In the genomic region with DNA sequence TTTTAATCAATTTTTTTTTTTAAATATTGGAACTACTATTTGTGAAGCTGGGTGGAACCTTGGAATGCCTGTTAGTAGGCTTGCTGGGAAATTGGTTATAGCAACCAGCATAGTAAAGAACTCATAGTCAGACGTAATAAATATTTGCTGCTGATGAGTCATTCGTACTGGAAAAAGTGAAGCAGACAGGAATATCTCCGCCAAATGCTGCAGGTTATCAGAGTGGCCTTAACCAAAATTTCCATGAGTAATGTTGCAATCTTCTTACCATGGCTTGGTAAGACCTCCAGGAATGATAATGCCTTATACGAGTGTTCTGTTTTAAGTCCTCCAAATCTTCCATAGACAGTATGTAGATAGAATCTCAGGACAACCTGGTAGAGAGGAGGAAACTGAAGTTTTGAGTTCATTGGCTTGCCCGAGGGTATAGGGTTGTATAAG, we compare ENCODE assay signal across 2 cellular contexts.
A peak's percentile ranks its signal among the peaks of the same experiment; 100 is the strongest.
TF ChIP-seq lines count a peak whose summit lies in the region.

No MANE protein-coding gene starts in this region.

TF ChIP-seq in K562, 482 proteins besides CTCF, POLR2A, EP300 and RAD21 (continued from another document):
- TF ChIP-seq, protein P1, sequence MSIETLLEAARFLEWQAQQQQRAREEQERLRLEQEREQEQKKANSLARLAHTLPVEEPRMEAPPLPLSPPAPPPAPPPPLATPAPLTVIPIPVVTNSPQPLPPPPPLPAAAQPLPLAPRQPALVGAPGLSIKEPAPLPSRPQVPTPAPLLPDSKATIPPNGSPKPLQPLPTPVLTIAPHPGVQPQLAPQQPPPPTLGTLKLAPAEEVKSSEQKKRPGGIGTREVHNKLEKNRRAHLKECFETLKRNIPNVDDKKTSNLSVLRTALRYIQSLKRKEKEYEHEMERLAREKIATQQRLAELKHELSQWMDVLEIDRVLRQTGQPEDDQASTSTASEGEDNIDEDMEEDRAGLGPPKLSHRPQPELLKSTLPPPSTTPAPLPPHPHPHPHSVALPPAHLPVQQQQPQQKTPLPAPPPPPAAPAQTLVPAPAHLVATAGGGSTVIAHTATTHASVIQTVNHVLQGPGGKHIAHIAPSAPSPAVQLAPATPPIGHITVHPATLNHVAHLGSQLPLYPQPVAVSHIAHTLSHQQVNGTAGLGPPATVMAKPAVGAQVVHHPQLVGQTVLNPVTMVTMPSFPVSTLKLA (conservative IDR thresholded peaks at IDR 0.05) = 0 out of 4 replicates have a peak, but pooled peaks of 1 of the 2 experiments have one; percentile 24
- TF ChIP-seq MCM5 (IDR thresholded peaks at IDR 0.05; ENCODE audit: low read depth) = no peak
- peak; percentile 66; the same call in 1 of the 2 replicates for TF ChIP-seq JUNB (CRISPR knock-in tag; conservative IDR thresholded peaks at IDR 0.05)
- TF ChIP-seq ATF1 (CRISPR knock-in tag; IDR thresholded peaks at IDR 0.05) = no peak
- TF ChIP-seq ATF1 (tag; IDR thresholded peaks at IDR 0.05) = peak; percentile 50
- TF ChIP-seq FOSL1 (tag; conservative IDR thresholded peaks at IDR 0.05) = peak; percentile 98
- TF ChIP-seq NCOA1 (IDR thresholded peaks at IDR 0.05; ENCODE audit: low read depth) = peak; percentile 79; the same call in 1 of the 2 replicates
- TF ChIP-seq NONO (IDR thresholded peaks at IDR 0.05; ENCODE audit: low read depth in 2 of 2, low read length in 1 of 2) = 0 out of 4 replicates have a peak, but pooled peaks of 1 of the 2 experiments have one; percentile 20
- peak in 1 of 2 experiments; percentile 68; a peak in 1 of 4 replicates for TF ChIP-seq RCOR1 (IDR thresholded peaks at IDR 0.05; ENCODE audit: borderline replicate concordance in 1 of 2, low read depth in 2 of 2, low read length in 2 of 2)
- TF ChIP-seq NFE2 (IDR thresholded peaks at IDR 0.05; ENCODE audit: low read depth) = peak; percentile 48
- no peak for TF ChIP-seq NCOA6 (IDR thresholded peaks at IDR 0.05)
- TF ChIP-seq L3MBTL2 (IDR thresholded peaks at IDR 0.05) = 0 out of 2 replicates have a peak, but pooled peaks have one; percentile 23
- TF ChIP-seq SMAD4 (CRISPR knock-in tag; conservative IDR thresholded peaks at IDR 0.05) = peak; percentile 74
- TF ChIP-seq DIDO1 (tag; IDR thresholded peaks at IDR 0.05; ENCODE audit: low read depth) = no peak
- 0 out of 2 replicates have a peak, but pooled peaks have one; percentile 41 for TF ChIP-seq TAL1 (IDR thresholded peaks at IDR 0.05)
- peak in 1 of 2 experiments; percentile 65; a peak in 3 of 4 replicates for TF ChIP-seq TRIM24 (IDR thresholded peaks at IDR 0.05)
- TF ChIP-seq, protein P2, sequence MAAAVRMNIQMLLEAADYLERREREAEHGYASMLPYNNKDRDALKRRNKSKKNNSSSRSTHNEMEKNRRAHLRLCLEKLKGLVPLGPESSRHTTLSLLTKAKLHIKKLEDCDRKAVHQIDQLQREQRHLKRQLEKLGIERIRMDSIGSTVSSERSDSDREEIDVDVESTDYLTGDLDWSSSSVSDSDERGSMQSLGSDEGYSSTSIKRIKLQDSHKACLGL (CRISPR knock-in tag; IDR thresholded peaks at IDR 0.05; ENCODE audit: borderline replicate concordance, poor library complexity, severe bottlenecking) = no peak
- peak; percentile 90 for TF ChIP-seq SMARCE1 (IDR thresholded peaks at IDR 0.05)
- TF ChIP-seq TEAD4 (IDR thresholded peaks at IDR 0.05; ENCODE audit: low read length) = peak; percentile 73
- no peak for TF ChIP-seq TEAD4 (CRISPR knock-in tag; IDR thresholded peaks at IDR 0.05; ENCODE audit: borderline replicate concordance)
- TF ChIP-seq, protein P3, sequence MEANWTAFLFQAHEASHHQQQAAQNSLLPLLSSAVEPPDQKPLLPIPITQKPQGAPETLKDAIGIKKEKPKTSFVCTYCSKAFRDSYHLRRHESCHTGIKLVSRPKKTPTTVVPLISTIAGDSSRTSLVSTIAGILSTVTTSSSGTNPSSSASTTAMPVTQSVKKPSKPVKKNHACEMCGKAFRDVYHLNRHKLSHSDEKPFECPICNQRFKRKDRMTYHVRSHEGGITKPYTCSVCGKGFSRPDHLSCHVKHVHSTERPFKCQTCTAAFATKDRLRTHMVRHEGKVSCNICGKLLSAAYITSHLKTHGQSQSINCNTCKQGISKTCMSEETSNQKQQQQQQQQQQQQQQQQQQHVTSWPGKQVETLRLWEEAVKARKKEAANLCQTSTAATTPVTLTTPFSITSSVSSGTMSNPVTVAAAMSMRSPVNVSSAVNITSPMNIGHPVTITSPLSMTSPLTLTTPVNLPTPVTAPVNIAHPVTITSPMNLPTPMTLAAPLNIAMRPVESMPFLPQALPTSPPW (CRISPR knock-in tag; IDR thresholded peaks at IDR 0.05) = no peak
- peak; percentile 51; the same call in 1 of the 2 replicates for TF ChIP-seq FOXJ2 (tag; IDR thresholded peaks at IDR 0.05)
- no peak for TF ChIP-seq ZNF785 (CRISPR knock-in tag; IDR thresholded peaks at IDR 0.05)
- no peak for TF ChIP-seq ZNF436 (CRISPR knock-in tag; IDR thresholded peaks at IDR 0.05)
- peak; percentile 30 for TF ChIP-seq BRD9 (IDR thresholded peaks at IDR 0.05; ENCODE audit: low read depth, partially characterized antibody)

TF ChIP-seq in HepG2, 621 proteins besides CTCF, POLR2A, EP300 and RAD21 (continued from another document and continues in another):
- TF ChIP-seq, protein P4, sequence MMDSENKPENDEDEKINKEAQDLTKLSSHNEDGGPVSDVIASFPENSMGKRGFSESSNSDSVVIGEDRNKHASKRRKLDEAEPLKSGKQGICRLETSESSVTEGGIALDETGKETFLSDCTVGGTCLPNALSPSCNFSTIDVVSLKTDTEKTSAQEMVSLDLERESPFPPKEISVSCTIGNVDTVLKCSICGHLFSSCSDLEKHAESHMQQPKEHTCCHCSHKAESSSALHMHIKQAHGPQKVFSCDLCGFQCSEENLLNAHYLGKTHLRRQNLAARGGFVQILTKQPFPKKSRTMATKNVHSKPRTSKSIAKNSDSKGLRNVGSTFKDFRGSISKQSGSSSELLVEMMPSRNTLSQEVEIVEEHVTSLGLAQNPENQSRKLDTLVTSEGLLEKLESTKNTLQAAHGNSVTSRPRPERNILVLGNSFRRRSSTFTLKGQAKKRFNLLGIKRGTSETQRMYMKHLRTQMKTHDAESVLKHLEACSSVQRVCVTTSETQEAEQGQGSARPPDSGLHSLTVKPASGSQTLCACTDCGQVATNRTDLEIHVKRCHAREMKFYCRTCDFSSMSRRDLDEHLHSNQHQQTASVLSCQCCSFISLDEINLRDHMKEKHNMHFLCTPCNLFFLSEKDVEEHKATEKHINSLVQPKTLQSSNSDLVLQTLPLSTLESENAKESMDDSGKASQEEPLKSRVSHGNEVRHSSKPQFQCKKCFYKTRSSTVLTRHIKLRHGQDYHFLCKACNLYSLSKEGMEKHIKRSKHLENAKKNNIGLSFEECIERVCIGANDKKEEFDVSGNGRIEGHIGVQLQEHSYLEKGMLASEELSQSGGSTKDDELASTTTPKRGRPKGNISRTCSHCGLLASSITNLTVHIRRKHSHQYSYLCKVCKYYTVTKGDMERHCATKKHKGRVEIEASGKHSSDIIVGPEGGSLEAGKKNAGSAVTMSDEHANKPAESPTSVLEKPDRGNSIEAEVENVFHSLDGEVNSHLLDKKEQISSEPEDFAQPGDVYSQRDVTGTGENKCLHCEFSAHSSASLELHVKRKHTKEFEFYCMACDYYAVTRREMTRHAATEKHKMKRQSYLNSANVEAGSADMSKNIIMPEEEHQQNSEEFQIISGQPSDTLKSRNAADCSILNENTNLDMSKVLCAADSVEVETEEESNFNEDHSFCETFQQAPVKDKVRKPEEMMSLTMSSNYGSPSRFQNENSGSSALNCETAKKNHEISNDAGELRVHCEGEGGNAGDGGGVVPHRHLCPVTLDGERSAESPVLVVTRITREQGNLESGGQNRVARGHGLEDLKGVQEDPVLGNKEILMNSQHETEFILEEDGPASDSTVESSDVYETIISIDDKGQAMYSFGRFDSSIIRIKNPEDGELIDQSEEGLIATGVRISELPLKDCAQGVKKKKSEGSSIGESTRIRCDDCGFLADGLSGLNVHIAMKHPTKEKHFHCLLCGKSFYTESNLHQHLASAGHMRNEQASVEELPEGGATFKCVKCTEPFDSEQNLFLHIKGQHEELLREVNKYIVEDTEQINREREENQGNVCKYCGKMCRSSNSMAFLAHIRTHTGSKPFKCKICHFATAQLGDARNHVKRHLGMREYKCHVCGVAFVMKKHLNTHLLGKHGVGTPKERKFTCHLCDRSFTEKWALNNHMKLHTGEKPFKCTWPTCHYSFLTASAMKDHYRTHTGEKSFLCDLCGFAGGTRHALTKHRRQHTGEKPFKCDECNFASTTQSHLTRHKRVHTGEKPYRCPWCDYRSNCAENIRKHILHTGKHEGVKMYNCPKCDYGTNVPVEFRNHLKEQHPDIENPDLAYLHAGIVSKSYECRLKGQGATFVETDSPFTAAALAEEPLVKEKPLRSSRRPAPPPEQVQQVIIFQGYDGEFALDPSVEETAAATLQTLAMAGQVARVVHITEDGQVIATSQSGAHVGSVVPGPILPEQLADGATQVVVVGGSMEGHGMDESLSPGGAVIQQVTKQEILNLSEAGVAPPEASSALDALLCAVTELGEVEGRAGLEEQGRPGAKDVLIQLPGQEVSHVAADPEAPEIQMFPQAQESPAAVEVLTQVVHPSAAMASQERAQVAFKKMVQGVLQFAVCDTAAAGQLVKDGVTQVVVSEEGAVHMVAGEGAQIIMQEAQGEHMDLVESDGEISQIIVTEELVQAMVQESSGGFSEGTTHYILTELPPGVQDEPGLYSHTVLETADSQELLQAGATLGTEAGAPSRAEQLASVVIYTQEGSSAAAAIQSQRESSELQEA (CRISPR knock-in tag; IDR thresholded peaks at IDR 0.05; ENCODE audit: not compliant biosample characterization) = no peak
- TF ChIP-seq TARDBP (CRISPR knock-in tag; IDR thresholded peaks at IDR 0.05) (no peak), ZNF776 (CRISPR knock-in tag; IDR thresholded peaks at IDR 0.05) (no peak), ZNF430 (CRISPR knock-in tag; IDR thresholded peaks at IDR 0.05) (no peak), CEBPB (IDR thresholded peaks at IDR 0.05; ENCODE audit: borderline replicate concordance, low read depth, low read length) (peak; percentile 82), GFI1 (CRISPR knock-in tag; IDR thresholded peaks at IDR 0.05; ENCODE audit: borderline replicate concordance) (no peak), CC2D1A (CRISPR knock-in tag; IDR thresholded peaks at IDR 0.05) (no peak), ZNF24 (IDR thresholded peaks at IDR 0.05) (no peak), NR2F1 (CRISPR knock-in tag; IDR thresholded peaks at IDR 0.05) (0 out of 4 replicates have a peak, but pooled peaks of 1 of the 2 experiments have one; percentile 24), ERF (CRISPR knock-in tag; IDR thresholded peaks at IDR 0.05) (no peak), TBP (CRISPR knock-in tag; IDR thresholded peaks at IDR 0.05) (no peak), ZNF549 (CRISPR knock-in tag; IDR thresholded peaks at IDR 0.05) (no peak), RARA (CRISPR knock-in tag; IDR thresholded peaks at IDR 0.05) (peak; percentile 43; the same call in 1 of the 2 replicates), HMG20A (CRISPR knock-in tag; IDR thresholded peaks at IDR 0.05; ENCODE audit: borderline replicate concordance) (peak; percentile 15; the same call in 1 of the 2 replicates), PCBP2 (optimal IDR thresholded peaks at IDR 0.05; ENCODE audit: low read depth, low read length, poor library complexity, severe bottlenecking) (no peak), YY1 (IDR thresholded peaks at IDR 0.05; ENCODE audit: insufficient read depth, insufficient replicate concordance, low read depth, low read length) (no peak), BCL6 (CRISPR knock-in tag; IDR thresholded peaks at IDR 0.05) (peak; percentile 72), ZNF143 (CRISPR knock-in tag; IDR thresholded peaks at IDR 0.05) (no peak), KLF12 (CRISPR knock-in tag; IDR thresholded peaks at IDR 0.05; ENCODE audit: borderline replicate concordance) (no peak), SAP130 (CRISPR knock-in tag; IDR thresholded peaks at IDR 0.05; ENCODE audit: low read depth) (peak; percentile 42; the same call in 1 of the 2 replicates)
- TF ChIP-seq, protein P5, sequence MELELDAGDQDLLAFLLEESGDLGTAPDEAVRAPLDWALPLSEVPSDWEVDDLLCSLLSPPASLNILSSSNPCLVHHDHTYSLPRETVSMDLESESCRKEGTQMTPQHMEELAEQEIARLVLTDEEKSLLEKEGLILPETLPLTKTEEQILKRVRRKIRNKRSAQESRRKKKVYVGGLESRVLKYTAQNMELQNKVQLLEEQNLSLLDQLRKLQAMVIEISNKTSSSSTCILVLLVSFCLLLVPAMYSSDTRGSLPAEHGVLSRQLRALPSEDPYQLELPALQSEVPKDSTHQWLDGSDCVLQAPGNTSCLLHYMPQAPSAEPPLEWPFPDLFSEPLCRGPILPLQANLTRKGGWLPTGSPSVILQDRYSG (CRISPR knock-in tag; IDR thresholded peaks at IDR 0.05) = no peak
- TF ChIP-seq, protein P6, sequence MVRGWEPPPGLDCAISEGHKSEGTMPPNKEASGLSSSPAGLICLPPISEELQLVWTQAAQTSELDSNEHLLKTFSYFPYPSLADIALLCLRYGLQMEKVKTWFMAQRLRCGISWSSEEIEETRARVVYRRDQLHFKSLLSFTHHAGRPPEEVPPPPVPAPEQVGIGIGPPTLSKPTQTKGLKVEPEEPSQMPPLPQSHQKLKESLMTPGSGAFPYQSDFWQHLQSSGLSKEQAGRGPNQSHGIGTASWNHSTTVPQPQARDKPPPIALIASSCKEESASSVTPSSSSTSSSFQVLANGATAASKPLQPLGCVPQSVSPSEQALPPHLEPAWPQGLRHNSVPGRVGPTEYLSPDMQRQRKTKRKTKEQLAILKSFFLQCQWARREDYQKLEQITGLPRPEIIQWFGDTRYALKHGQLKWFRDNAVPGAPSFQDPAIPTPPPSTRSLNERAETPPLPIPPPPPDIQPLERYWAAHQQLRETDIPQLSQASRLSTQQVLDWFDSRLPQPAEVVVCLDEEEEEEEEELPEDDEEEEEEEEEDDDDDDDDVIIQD (CRISPR knock-in tag; IDR thresholded peaks at IDR 0.05; ENCODE audit: low read depth) = no peak; the same call in 1 of the 2 replicates
- TF ChIP-seq, protein P7, sequence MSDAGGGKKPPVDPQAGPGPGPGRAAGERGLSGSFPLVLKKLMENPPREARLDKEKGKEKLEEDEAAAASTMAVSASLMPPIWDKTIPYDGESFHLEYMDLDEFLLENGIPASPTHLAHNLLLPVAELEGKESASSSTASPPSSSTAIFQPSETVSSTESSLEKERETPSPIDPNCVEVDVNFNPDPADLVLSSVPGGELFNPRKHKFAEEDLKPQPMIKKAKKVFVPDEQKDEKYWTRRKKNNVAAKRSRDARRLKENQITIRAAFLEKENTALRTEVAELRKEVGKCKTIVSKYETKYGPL (CRISPR knock-in tag; IDR thresholded peaks at IDR 0.05) = no peak
